ENCODE assay signal across 10 cellular contexts in the genomic region with DNA sequence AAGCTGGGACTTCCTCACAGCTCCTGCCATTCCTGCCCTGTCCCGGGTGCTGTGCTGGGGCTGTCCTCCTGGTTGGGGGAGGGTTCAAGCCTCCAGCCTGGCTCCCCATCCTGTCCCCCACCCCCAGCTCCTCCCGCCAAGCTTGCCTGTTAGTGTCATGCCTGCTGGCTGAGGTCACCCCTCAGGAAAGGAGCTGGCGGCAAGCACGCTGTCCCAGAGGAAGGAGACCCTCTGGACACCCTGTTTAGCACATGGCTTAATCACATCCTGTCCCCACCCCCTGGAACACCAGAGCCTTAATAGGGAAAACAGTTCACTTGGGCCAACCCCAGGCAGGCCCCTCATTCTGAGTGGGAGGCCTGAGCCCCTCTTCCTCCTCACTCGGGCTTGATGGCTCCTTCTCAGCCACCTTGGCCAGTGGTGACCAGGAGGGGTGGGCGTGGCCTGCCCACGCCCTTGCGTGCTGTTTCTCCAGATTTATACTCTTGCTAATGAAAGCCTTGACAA. TPM values are rescaled to one million over a fixed set of nuclear protein-coding genes. Genes with fewer than 3 reads are reported as not detected.
DNase-seq lines count a peak whose midpoint lies in the region; ATAC-seq lines count a peak whose summit lies in the region.
"Had no signal": no experiment of that assay in that cellular context is flagged by ENCODE, and none has a peak within 500 bp of the region (broad histone marks: within the 10 kb centered on the region; RNA-seq: fewer than 3 reads in every experiment).

No MANE protein-coding gene starts in this region.

- H3K9ac ChIP-seq in mesendoderm (ENCODE audit: low read length) = peak overlapping the region; percentile 8

- H3K4ac ChIP-seq in mesendoderm (ENCODE audit: low read depth, low read length) = no peak overlapping the region

- no peak overlapping the region for H3K4me3 ChIP-seq in mesendoderm (ENCODE audit: low read length)

- H3K27me3 ChIP-seq in mesendoderm (ENCODE audit: insufficient read depth, low read length, poor library complexity) = no peaks in the 10 kb centered on the region
- H3K27me3 ChIP-seq: neutrophil had no signal

- DNase-seq in activated naive CD8-positive, alpha-beta T cell treated with anti-CD3 and anti-CD28 coated beads for 36 hours = no peak
- DNase-seq in ecto neural progenitor cell (ENCODE audit: low spot score) (peak; percentile 45), mesendoderm (peak; percentile 96), G401 (ENCODE audit: low spot score) (no peak), NCI-H524 treated with DMSO at 0.1 percent for 48 hours (lab: John Stamatoyannopoulos, UW) (no peak), NCI-H1417 treated with DMSO at 0.1 percent for 48 hours (lab: John Stamatoyannopoulos, UW) (no peak)

- H4K5ac ChIP-seq in mesendoderm (ENCODE audit: low read length) = no peak overlapping the region

- no peak overlapping the region for H3K18ac ChIP-seq in mesendoderm (ENCODE audit: low read length)

- peaks cover 20% of the 10 kb centered on the region for H3K79me2 ChIP-seq in mesendoderm (ENCODE audit: control insufficient read depth, insufficient read depth, low read length)

- H3K27ac ChIP-seq in mesendoderm (ENCODE audit: low read depth, low read length) = peak overlapping the region; percentile 64
- H3K27ac ChIP-seq: neutrophil had no signal

- H3K27ac Mint-ChIP-seq in activated naive CD8-positive, alpha-beta T cell = peak overlapping the region; percentile 28
- H3K27ac Mint-ChIP-seq in activated naive CD8-positive, alpha-beta T cell treated with anti-CD3 and anti-CD28 coated beads for 36 hours = no peak overlapping the region

- H3K4me1 Mint-ChIP-seq in activated naive CD8-positive, alpha-beta T cell (ENCODE audit: low read depth) = peaks cover 49% of the 10 kb centered on the region
- peaks cover 52% of the 10 kb centered on the region for H3K4me1 Mint-ChIP-seq in activated naive CD8-positive, alpha-beta T cell treated with anti-CD3 and anti-CD28 coated beads for 36 hours
- H3K4me1 Mint-ChIP-seq: CD14-positive monocyte had no signal

- no peaks in the 10 kb centered on the region for H3K9me3 Mint-ChIP-seq in activated naive CD8-positive, alpha-beta T cell (ENCODE audit: low read depth)
- H3K9me3 Mint-ChIP-seq in activated naive CD8-positive, alpha-beta T cell treated with anti-CD3 and anti-CD28 coated beads for 36 hours = no peaks in the 10 kb centered on the region

- peaks cover 11% of the 10 kb centered on the region for H3K36me3 Mint-ChIP-seq in activated naive CD8-positive, alpha-beta T cell
- peaks cover 31% of the 10 kb centered on the region for H3K36me3 Mint-ChIP-seq in activated naive CD8-positive, alpha-beta T cell treated with anti-CD3 and anti-CD28 coated beads for 36 hours

- no peak overlapping the region for H4K8ac ChIP-seq in mesendoderm (ENCODE audit: low read depth, low read length)

- no peak overlapping the region for H2BK120ac ChIP-seq in mesendoderm (ENCODE audit: low read depth, low read length)

- H2BK5ac ChIP-seq in mesendoderm (ENCODE audit: low read length) = peak overlapping the region; percentile 18

- peaks cover 17% of the 10 kb centered on the region for H3K36me3 ChIP-seq in mesendoderm (ENCODE audit: control insufficient read depth, insufficient read depth, low read length)

- no peak overlapping the region for H3K4me2 ChIP-seq in mesendoderm (ENCODE audit: low read length)

- peak overlapping the region; percentile 59 for H3K56ac ChIP-seq in mesendoderm (ENCODE audit: low read length)

- in situ Hi-C loops in G401 (cut with HindIII; ENCODE audit: low sequenced_read_pairs) = no loop called here

- H3K27me3 Mint-ChIP-seq in activated naive CD8-positive, alpha-beta T cell = no peaks in the 10 kb centered on the region
- H3K27me3 Mint-ChIP-seq in activated naive CD8-positive, alpha-beta T cell treated with anti-CD3 and anti-CD28 coated beads for 36 hours = no peaks in the 10 kb centered on the region

- H2AK5ac ChIP-seq in mesendoderm (ENCODE audit: low read length) = no peak overlapping the region

- ATAC-seq in GM18858 (IDR thresholded peaks at IDR 0.05; ENCODE audit: unreplicated experiment) = no peak

- no peak overlapping the region for H3K4me3 Mint-ChIP-seq in activated naive CD8-positive, alpha-beta T cell
- no peak overlapping the region for H3K4me3 Mint-ChIP-seq in activated naive CD8-positive, alpha-beta T cell treated with anti-CD3 and anti-CD28 coated beads for 36 hours
- H3K4me3 Mint-ChIP-seq: CD14-positive monocyte had no signal

- peaks cover 9% of the 10 kb centered on the region for H3K4me1 ChIP-seq in mesendoderm (ENCODE audit: control insufficient read depth, low read depth, low read length)

- no CpG with 5 or more reads among the region's 8 CpGs for WGBS in mesendoderm (ENCODE audit: extremely low coverage, insufficient coverage, low lambda C conversion rate)

- no peak overlapping the region for H3K23ac ChIP-seq in mesendoderm (ENCODE audit: low read length)

- H3K79me1 ChIP-seq in mesendoderm (ENCODE audit: low read length) = peaks cover 28% of the 10 kb centered on the region

- H2BK15ac ChIP-seq in mesendoderm (replicated peaks; ENCODE audit: low read depth) = no peak overlapping the region

RNA-seq across cellular contexts. Expression of gene PHYHD1, which starts 9.2 kb away (rescaled TPM):
- total RNA-seq in activated naive CD8-positive, alpha-beta T cell treated with anti-CD3 and anti-CD28 coated beads for 36 hours = under 1 TPM; 0.49 to 0.52 TPM
- 9.4 TPM for polyA plus RNA-seq in mesendoderm (2013, experiment 1 of 2)
- polyA plus RNA-seq in mesendoderm (2013, experiment 2 of 2) = 8.5 TPM
- 13.8 and 17.6 TPM in 2 replicates for total RNA-seq in G401 (2014; rRNA removed; shearing (Covaris generic))
- polyA plus RNA-seq: CD14-positive monocyte had no signal

RNA-seq across cellular contexts. Expression of gene LRRC8A, which starts 29.6 kb away (rescaled TPM):
- total RNA-seq in activated naive CD8-positive, alpha-beta T cell treated with anti-CD3 and anti-CD28 coated beads for 36 hours = 10 to 100 TPM; 19.9 to 20.3 TPM
- polyA plus RNA-seq in mesendoderm (2013, experiment 1 of 2) = 52.4 TPM
- 53.7 TPM for polyA plus RNA-seq in mesendoderm (2013, experiment 2 of 2)
- 19.6 and 38.7 TPM in 2 replicates for total RNA-seq in G401 (2014; rRNA removed; shearing (Covaris generic))

RNA-seq across cellular contexts. Expression of gene KYAT1, which starts 29.8 kb away (rescaled TPM):
- 1 to 10 TPM; 7.4 to 9.4 TPM for total RNA-seq in activated naive CD8-positive, alpha-beta T cell treated with anti-CD3 and anti-CD28 coated beads for 36 hours
- 4.8 TPM for polyA plus RNA-seq in mesendoderm (2013, experiment 1 of 2)
- 5.4 TPM for polyA plus RNA-seq in mesendoderm (2013, experiment 2 of 2)
- 10.5 and 14.8 TPM in 2 replicates for total RNA-seq in G401 (2014; rRNA removed; shearing (Covaris generic))

RNA-seq across cellular contexts. Expression of gene DOLK, which starts 35.8 kb away (rescaled TPM):
- 10 to 100 TPM; 10.1 to 11.3 TPM for total RNA-seq in activated naive CD8-positive, alpha-beta T cell treated with anti-CD3 and anti-CD28 coated beads for 36 hours
- 17.4 TPM for polyA plus RNA-seq in mesendoderm (2013, experiment 1 of 2)
- polyA plus RNA-seq in mesendoderm (2013, experiment 2 of 2) = 17.8 TPM
- 33.7 and 38.6 TPM in 2 replicates for total RNA-seq in G401 (2014; rRNA removed; shearing (Covaris generic))

RNA-seq across cellular contexts. Expression of gene NUP188, which starts 35.9 kb away (rescaled TPM):
- total RNA-seq in activated naive CD8-positive, alpha-beta T cell treated with anti-CD3 and anti-CD28 coated beads for 36 hours = 100 to 1,000 TPM; 128 to 130 TPM
- 41.8 TPM for polyA plus RNA-seq in mesendoderm (2013, experiment 1 of 2)
- polyA plus RNA-seq in mesendoderm (2013, experiment 2 of 2) = 41.3 TPM
- total RNA-seq in G401 (2014; rRNA removed; shearing (Covaris generic)) = 33.2 and 68.6 TPM in 2 replicates

Comparison
In these comparisons a context has a peak if more than half of its experiments do, and no peak if none do; other contexts are left out.
1. DNase-seq: peak in ecto neural progenitor cell (single experiment) and mesendoderm (single experiment); none in activated naive CD8-positive, alpha-beta T cell treated with anti-CD3 and anti-CD28 coated beads for 36 hours (single experiment), G401 (single experiment), NCI-H524 treated with DMSO at 0.1 percent for 48 hours (single experiment) and NCI-H1417 treated with DMSO at 0.1 percent for 48 hours (single experiment).